ENCODE assay signal across 10 cellular contexts in the genomic region with DNA sequence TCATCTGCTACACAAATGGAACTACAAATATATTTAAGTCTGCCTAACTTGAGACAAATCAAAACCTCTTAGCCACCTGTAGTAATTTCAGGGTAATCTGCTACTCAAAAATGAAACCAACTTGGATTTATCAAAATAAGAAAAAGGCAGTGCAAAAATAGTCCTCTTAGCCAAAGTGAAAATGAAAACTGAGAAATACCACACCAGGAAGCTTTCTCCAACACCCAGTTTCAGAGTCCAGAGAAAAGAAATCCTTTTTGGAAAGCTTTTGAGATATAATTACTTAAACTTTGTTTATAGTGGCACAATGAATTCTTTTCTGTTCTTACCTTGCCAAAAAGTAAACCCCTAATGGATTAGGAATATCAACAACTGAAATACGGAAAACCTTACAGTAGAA.
DNase-seq lines count a peak whose midpoint lies in the region; ATAC-seq and TF ChIP-seq lines count a peak whose summit lies in the region.
"Had no signal": no experiment of that assay in that cellular context is flagged by ENCODE, and none has a peak within 500 bp of the region (broad histone marks: within the 10 kb centered on the region; RNA-seq: fewer than 3 reads in every experiment).

No MANE protein-coding gene starts in this region.

- H3K4me1 ChIP-seq in breast epithelium: no peaks in the 10 kb centered on the region
- H3K4me1 ChIP-seq in upper lobe of right lung: no peaks in the 10 kb centered on the region
- H3K4me1 ChIP-seq: right atrium auricular region had no signal

- H3K27ac ChIP-seq in breast epithelium: peak overlapping the region in 1 of 2 donors; percentile 62
- H3K27ac ChIP-seq in upper lobe of right lung: no peak overlapping the region
- H3K27ac ChIP-seq: right atrium auricular region, SK-N-MC had no signal

- peak overlapping the region in 2 of 3 donors; percentile 22 to 46 for H3K4me3 ChIP-seq in breast epithelium
- H3K4me3 ChIP-seq in upper lobe of right lung: peak overlapping the region; percentile 15
- H3K4me3 ChIP-seq: right atrium auricular region, SK-N-MC had no signal

- no peak for DNase-seq in breast epithelium (ENCODE audit: low spot score in 2 of 2)
- DNase-seq in upper lobe of right lung: no peak
- no peak for DNase-seq in epidermal melanocyte (ENCODE audit: insufficient read length, low spot score)
- no peak for DNase-seq in retina
- DNase-seq in HUDEP-2 (lab: John Stamatoyannopoulos, UW; ENCODE audit: unreplicated experiment in 76 of 76): no peak
- DNase-seq: NCI-H2029 had no signal

- H3K27me3 ChIP-seq in breast epithelium (no peaks in the 10 kb centered on the region), upper lobe of right lung (no peaks in the 10 kb centered on the region)
- H3K27me3 ChIP-seq: right atrium auricular region had no signal

- TF ChIP-seq CTCF in breast epithelium (IDR thresholded peaks at IDR 0.05): no peak
- no peak for TF ChIP-seq CTCF in upper lobe of right lung (IDR thresholded peaks at IDR 0.05)

- intact Hi-C loops in breast epithelium (cut with DNase I; ENCODE audit: low total_unique reads): no loop called here
- intact Hi-C loops in upper lobe of right lung (cut with DNase I): no loop called here

- no peak for TF ChIP-seq POLR2A in breast epithelium (IDR thresholded peaks at IDR 0.05)

- no peaks in the 10 kb centered on the region for H3K36me3 ChIP-seq in breast epithelium
- H3K36me3 ChIP-seq in upper lobe of right lung: no peaks in the 10 kb centered on the region
- H3K36me3 ChIP-seq: right atrium auricular region had no signal

- H3K9me3 ChIP-seq in breast epithelium (no peaks in the 10 kb centered on the region), upper lobe of right lung (peaks cover 3% of the 10 kb centered on the region)
- H3K9me3 ChIP-seq: right atrium auricular region had no signal

- ATAC-seq in GM19438 (IDR thresholded peaks at IDR 0.05; ENCODE audit: low read depth, unreplicated experiment) (peak; percentile 83), HG03342 (IDR thresholded peaks at IDR 0.05; ENCODE audit: unreplicated experiment) (peak; percentile 86), upper lobe of right lung (no peak)
